In genomic region chr22:17846326-17846992, GRCh38 we compare ENCODE assay signal across 10 cellular contexts.
DNase-seq lines count a peak whose midpoint lies in the region; ATAC-seq and TF ChIP-seq lines count a peak whose summit lies in the region.
"Had no signal": no experiment of that assay in that cellular context is flagged by ENCODE, and none has a peak within 500 bp of the region (broad histone marks: within the 10 kb centered on the region; RNA-seq: fewer than 3 reads in every experiment).

No MANE protein-coding gene starts in this region.

- 92% methylated on average over 13 of the region's 13 CpGs for WGBS in thymus

- no peak overlapping the region for H3K4me3 ChIP-seq in fibroblast of the aortic adventitia (ENCODE audit: low read depth, low read length)
- H3K4me3 ChIP-seq in thymus (ENCODE audit: low read length) = no peak overlapping the region

- H3K4me1 ChIP-seq in thymus (ENCODE audit: control insufficient read depth, insufficient read depth, low read length) = no peaks in the 10 kb centered on the region

- H3K9me3 Mint-ChIP-seq in naive B cell = no peaks in the 10 kb centered on the region

- H3K36me3 ChIP-seq in thymus (ENCODE audit: control insufficient read depth, insufficient read depth) = no peaks in the 10 kb centered on the region

- ATAC-seq in naive B cell (ENCODE audit: low read depth in 2 of 2) (no peak), HG03025 (IDR thresholded peaks at IDR 0.05; ENCODE audit: low FRiP score, unreplicated experiment) (no peak), GM19397 (IDR thresholded peaks at IDR 0.05; ENCODE audit: unreplicated experiment) (no peak)

- peak overlapping the region in 1 of 8 donors; percentile 16 for H3K4me3 Mint-ChIP-seq in naive B cell

- H3K27ac Mint-ChIP-seq in naive B cell = peak overlapping the region in 5 of 6 donors; percentile 15 to 86 (median 52)

- H3K4me1 Mint-ChIP-seq in naive B cell = peaks cover 4 to 10% (median 6%) of the 10 kb centered on the region in 3 donors

- no peaks in the 10 kb centered on the region for H3K27me3 Mint-ChIP-seq in naive B cell

- peak; percentile 54 for DNase-seq in SK-N-DZ (ENCODE audit: low spot score)
- peak; percentile 82 for DNase-seq in fibroblast of the aortic adventitia (ENCODE audit: low read depth)
- no peak for DNase-seq in naive B cell
- no peak for DNase-seq in central memory CD4-positive, alpha-beta T cell
- DNase-seq: IMR-90; stimulated activated CD8-positive, alpha-beta memory T cell treated with anti-CD3 and anti-CD28 coated beads, Interleukin-4, amount 100 ng/mL, for 48 hours; T-helper 2 cell had no signal

- H3K27ac ChIP-seq in thymus (ENCODE audit: low read depth) = peak overlapping the region; percentile 10

- H3K9me3 ChIP-seq in thymus (ENCODE audit: control insufficient read depth) = no peaks in the 10 kb centered on the region

- TF ChIP-seq CTCF in fibroblast of the aortic adventitia (IDR thresholded peaks at IDR 0.05; ENCODE audit: insufficient read depth, low read length) = no peak

- H3K36me3 Mint-ChIP-seq in naive B cell = no peaks in the 10 kb centered on the region

- no peaks in the 10 kb centered on the region for H3K27me3 ChIP-seq in thymus (ENCODE audit: control insufficient read depth, insufficient read depth)

Comparison
In these comparisons a context has a peak if more than half of its experiments do, and no peak if none do; other contexts are left out.
1. DNase-seq: peak in SK-N-DZ (single experiment) and fibroblast of the aortic adventitia (single experiment); none in naive B cell (single experiment) and central memory CD4-positive, alpha-beta T cell (single experiment).